In the genomic region with DNA sequence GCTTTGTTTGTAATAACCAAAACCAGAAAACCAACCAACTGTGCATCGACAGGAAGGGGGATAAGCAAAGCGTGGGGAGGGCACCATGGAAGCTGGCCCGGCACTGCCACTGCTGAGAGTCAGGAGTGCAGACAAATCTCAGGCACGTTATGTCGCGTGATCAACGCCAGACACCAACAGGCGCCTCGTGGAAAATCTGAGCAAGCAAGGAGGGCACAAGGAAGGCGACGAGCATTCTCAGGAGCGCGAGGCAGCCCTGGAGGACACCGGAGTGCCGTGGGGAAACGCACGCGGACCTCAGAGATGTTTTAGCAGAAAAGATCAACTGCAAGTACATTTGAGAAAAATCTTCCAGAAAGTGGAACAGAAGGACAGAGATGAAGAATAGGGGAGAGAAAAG, we compare ENCODE assay signal across 28 cellular contexts. TPM values are rescaled to one million over a fixed set of nuclear protein-coding genes. Genes with fewer than 3 reads are reported as not detected.
DNase-seq lines count a peak whose midpoint lies in the region; ATAC-seq, FAIRE-seq and TF ChIP-seq lines count a peak whose summit lies in the region.
"Had no signal": no experiment of that assay in that cellular context is flagged by ENCODE, and none has a peak within 500 bp of the region (broad histone marks: within the 10 kb centered on the region; RNA-seq: fewer than 3 reads in every experiment).

No MANE protein-coding gene starts in this region.

- TF ChIP-seq CTCF in right atrium auricular region (IDR thresholded peaks at IDR 0.05) (no peak), kidney (IDR thresholded peaks at IDR 0.05; ENCODE audit: borderline replicate concordance, extremely low read depth, insufficient read depth) (no peak), mucosa of descending colon (IDR thresholded peaks at IDR 0.05) (no peak), ascending aorta (IDR thresholded peaks at IDR 0.05) (no peak)

- no peak for FAIRE-seq in kidney (lab: Jason Lieb, UNC)
- FAIRE-seq: A549, D721Med, GM12878, GM19239, H1 had no signal

- H3K9me3 ChIP-seq in right atrium auricular region (peaks cover 0 to 13% of the 10 kb centered on the region in 2 donors), kidney (ENCODE audit: control insufficient read depth in 1 of 2, low read length in 2 of 2) (peaks cover 5 to 9% of the 10 kb centered on the region in 2 donors), mucosa of descending colon (peaks cover 15% of the 10 kb centered on the region), ascending aorta (peaks cover 7 to 9% of the 10 kb centered on the region in 2 donors)
- H3K9me3 ChIP-seq: BE2C had no signal

- H3K4me3 ChIP-seq in right atrium auricular region, result no peak overlapping the region
- no peak overlapping the region for H3K4me3 ChIP-seq in kidney (ENCODE audit: low read length in 2 of 2)
- no peak overlapping the region for H3K4me3 ChIP-seq in mucosa of descending colon
- no peak overlapping the region for H3K4me3 ChIP-seq in ascending aorta
- H3K4me3 ChIP-seq: A549; BLaER1 treated with 17β-estradiol and CSF1 and Interleukin-3, amounts not matched to agents 10 nM and 100 nM; GM12878; GM23248 had no signal

- DNase-seq in activated naive CD4-positive, alpha-beta T cell treated with anti-CD3 and anti-CD28 coated beads, Interleukin-2, amount 50 U/mL, for 16 hours, result peak; percentile 9
- no peak for DNase-seq in activated naive CD4-positive, alpha-beta T cell treated with Interleukin-2 at 50 U/mL for 16 hours
- DNase-seq in left cardiac atrium (peak; percentile 13), right atrium auricular region (ENCODE audit: low spot score) (no peak), kidney (peak; percentile 39), mucosa of descending colon (peak in 2 of 3 donors; percentile 20 to 23), ascending aorta (ENCODE audit: low spot score in 2 of 2) (no peak), NCI-H146 treated with DMSO at 0.1 percent for 48 hours (lab: John Stamatoyannopoulos, UW; ENCODE audit: unreplicated experiment) (no peak)
- DNase-seq: 8988T; ACHN; AML-193; BE2C; CD4-positive, alpha-beta T cell; DMS 273 treated with DMSO at 0.1 percent for 48 hours; DMS79; EL; GDM1; GM23248; H7; HCEC 1CT had no signal

- H3K27ac ChIP-seq in right atrium auricular region (no peak overlapping the region), kidney (ENCODE audit: low read depth in 2 of 2, low read length in 2 of 2) (no peak overlapping the region), ascending aorta (no peak overlapping the region)
- H3K27ac ChIP-seq: A549; BLaER1 treated with 17β-estradiol and CSF1 and Interleukin-3, amounts not matched to agents 10 nM and 100 nM; GM23248 had no signal

- no peak overlapping the region for H3K9ac ChIP-seq in kidney (ENCODE audit: low read length in 2 of 2)
- H3K9ac ChIP-seq: BLaER1 treated with 17β-estradiol and CSF1 and Interleukin-3, amounts not matched to agents 10 nM and 100 nM; GM23248 had no signal

- intact Hi-C loops in left cardiac atrium (cut with DNase I), result no loop called here
- intact Hi-C loops in kidney (cut with DNase I), result no loop called here
- intact Hi-C loops in mucosa of descending colon (cut with DNase I, micrococcal nuclease), result no loop called here
- intact Hi-C loops in ascending aorta (cut with DNase I), result no loop called here

- H3K4me1 ChIP-seq in right atrium auricular region (no peaks in the 10 kb centered on the region), kidney (ENCODE audit: control insufficient read depth in 1 of 2, insufficient read depth in 1 of 2, low read depth in 1 of 2, low read length in 2 of 2) (no peaks in the 10 kb centered on the region), mucosa of descending colon (ENCODE audit: low read depth) (no peaks in the 10 kb centered on the region), ascending aorta (no peaks in the 10 kb centered on the region)
- H3K4me1 ChIP-seq: A549 had no signal

- ATAC-seq in left cardiac atrium (no peak), mucosa of descending colon (no peak)
- ATAC-seq: A549, GM12878 had no signal

- H3K36me3 ChIP-seq in right atrium auricular region (no peaks in the 10 kb centered on the region), kidney (ENCODE audit: control insufficient read depth in 1 of 2, insufficient read depth in 2 of 2, low read length in 2 of 2) (no peaks in the 10 kb centered on the region), mucosa of descending colon (ENCODE audit: low read depth) (no peaks in the 10 kb centered on the region), ascending aorta (peaks cover 0 to 10% of the 10 kb centered on the region in 2 donors)
- H3K36me3 ChIP-seq: BE2C had no signal

- H3K27me3 ChIP-seq in right atrium auricular region (no peaks in the 10 kb centered on the region), ascending aorta (no peaks in the 10 kb centered on the region)
- H3K27me3 ChIP-seq: BE2C; BLaER1 treated with 17β-estradiol and CSF1 and Interleukin-3, amounts not matched to agents 10 nM and 100 nM had no signal

RNA-seq across cellular contexts. Expression of a gene that starts 15.1 kb away (rescaled TPM):
- total RNA-seq in left cardiac atrium, result 10 to 100 TPM; 20.5 to 25.1 TPM
- 10 to 100 TPM; 16.2 to 26.2 TPM for total RNA-seq in right atrium auricular region
- 49.5 TPM for total RNA-seq in kidney
- polyA plus RNA-seq in kidney (ENCODE audit: insufficient read depth, low read depth, low replicate concordance), result 32.7 TPM
- 10 to 100 TPM; 30.1 to 48.0 (median 43.4) TPM for total RNA-seq in mucosa of descending colon
- 231 TPM for total RNA-seq in ascending aorta

RNA-seq across cellular contexts. Expression of a gene that starts 33.1 kb away (rescaled TPM):
- not detected for total RNA-seq in left cardiac atrium
- total RNA-seq in right atrium auricular region, result not detected
- 5.2 TPM for total RNA-seq in kidney
- polyA plus RNA-seq in kidney (ENCODE audit: insufficient read depth, low read depth, low replicate concordance), result 5.0 TPM
- total RNA-seq in mucosa of descending colon, result 100 to 1,000 TPM in 1 of 3 donors, 10 to 100 TPM in 2; 36.7 to 127 (median 74.8) TPM
- not detected for total RNA-seq in ascending aorta
- total RNA-seq: CD4-positive, alpha-beta T cell; CD8-positive, alpha-beta memory T cell; GM12878; GM23248 had no signal
- polyA plus RNA-seq: CD14-positive monocyte; CD8-positive, alpha-beta memory T cell; GM12878; GM23248 had no signal

RNA-seq across cellular contexts. Expression of a gene that starts 51.1 kb away (rescaled TPM):
- total RNA-seq in left cardiac atrium (1 to 10 TPM; 2.5 to 5.3 TPM), right atrium auricular region (1 to 10 TPM in 1 of 2 donors, under 1 TPM in 1; 0.94 to 3.4 TPM), kidney (21.8 TPM), mucosa of descending colon (10 to 100 TPM; 18.0 to 41.5 (median 27.2) TPM), ascending aorta (6.9 TPM)
- polyA plus RNA-seq in kidney (ENCODE audit: insufficient read depth, low read depth, low replicate concordance), result 19.1 TPM
- total RNA-seq: GM12878 had no signal

RNA-seq across cellular contexts. Expression of a gene that starts 51.3 kb away (rescaled TPM):
- 10 to 100 TPM in 1 of 2 donors, 1 to 10 TPM in 1; 8.0 to 11.7 TPM for total RNA-seq in left cardiac atrium
- total RNA-seq in right atrium auricular region, result 1 to 10 TPM; 5.9 to 6.0 TPM
- total RNA-seq in kidney, result 44.5 TPM
- 18.9 TPM for polyA plus RNA-seq in kidney (ENCODE audit: insufficient read depth, low read depth, low replicate concordance)
- 10 to 100 TPM; 39.4 to 56.7 (median 40.1) TPM for total RNA-seq in mucosa of descending colon
- 16.7 TPM for total RNA-seq in ascending aorta

Comparison
In these comparisons a context has a peak if more than half of its experiments do, and no peak if none do; other contexts are left out.
1. DNase-seq: peak in activated naive CD4-positive, alpha-beta T cell treated with anti-CD3 and anti-CD28 coated beads, Interleukin-2, amount 50 U/mL, for 16 hours (single experiment), left cardiac atrium (single experiment), kidney (single experiment) and mucosa of descending colon (2 of 3); none in activated naive CD4-positive, alpha-beta T cell treated with Interleukin-2 at 50 U/mL for 16 hours (single experiment), right atrium auricular region (single experiment), ascending aorta (0 of 2) and NCI-H146 treated with DMSO at 0.1 percent for 48 hours (single experiment).